10 cellular contexts compared by ENCODE assay signal in genomic region chrX:45774961-45775360, GRCh38.
DNase-seq lines count a peak whose midpoint lies in the region; ATAC-seq and TF ChIP-seq lines count a peak whose summit lies in the region.
"Had no signal": no experiment of that assay in that cellular context is flagged by ENCODE, and none has a peak within 500 bp of the region (broad histone marks: within the 10 kb centered on the region; RNA-seq: fewer than 3 reads in every experiment).

No MANE protein-coding gene starts in this region.

- ATAC-seq in activated CD8-positive, alpha-beta memory T cell treated with anti-CD3 and anti-CD28 coated beads, Interleukin-2, amount 10 ng/mL, durations not matched to agents 7 days and 5 days: no peak
- peak; percentile 7 for ATAC-seq in SK-N-SH treated with all-trans-retinoic acid at 6 μM for 48 hours
- no peak for ATAC-seq in HG02763 (IDR thresholded peaks at IDR 0.05; ENCODE audit: unreplicated experiment)
- ATAC-seq in HG03175 (IDR thresholded peaks at IDR 0.05; ENCODE audit: unreplicated experiment): no peak

- no peaks in the 10 kb centered on the region for H3K27me3 Mint-ChIP-seq in activated CD8-positive, alpha-beta memory T cell treated with anti-CD3 and anti-CD28 coated beads, Interleukin-2, amount 10 ng/mL, durations not matched to agents 7 days and 5 days

- DNase-seq in activated CD8-positive, alpha-beta memory T cell treated with anti-CD3 and anti-CD28 coated beads, Interleukin-2, amount 50 U/mL, for 4 hours: peak; percentile 33
- no peak for DNase-seq in activated CD8-positive, alpha-beta memory T cell treated with anti-CD3 and anti-CD28 coated beads, Interleukin-2, amount 10 ng/mL, durations not matched to agents 7 days and 5 days
- DNase-seq in fibroblast of mammary gland (ENCODE audit: low read depth): peak; percentile 95
- peak; percentile 27 for DNase-seq in stimulated activated CD4-positive, alpha-beta T cell treated with anti-CD3 and anti-CD28 coated beads, Interleukin-4, amount 100 ng/mL, for 24 hours
- no peak for DNase-seq in iPS-NIHi11 (ENCODE audit: low spot score)
- DNase-seq: cortex of kidney, NCI-H187 had no signal

- H3K9me3 Mint-ChIP-seq in activated CD8-positive, alpha-beta memory T cell treated with anti-CD3 and anti-CD28 coated beads, Interleukin-2, amount 10 ng/mL, durations not matched to agents 7 days and 5 days (ENCODE audit: low read depth): no peaks in the 10 kb centered on the region

- CTCF ChIA-PET in activated CD8-positive, alpha-beta memory T cell treated with anti-CD3 and anti-CD28 coated beads, Interleukin-2, amount 10 ng/mL, durations not matched to agents 7 days and 5 days (lab: Charles Lee): interaction anchor here (1.4 kb wide), 1 partner anchor 9 kb away, joined by 4 read pairs; no protein-coding TSS in a partner anchor

- H3K4me3 Mint-ChIP-seq in activated CD8-positive, alpha-beta memory T cell treated with anti-CD3 and anti-CD28 coated beads, Interleukin-2, amount 10 ng/mL, durations not matched to agents 7 days and 5 days: no peak overlapping the region

- no peak for TF ChIP-seq CTCF in fibroblast of mammary gland (conservative IDR thresholded peaks at IDR 0.05; ENCODE audit: control insufficient read depth, insufficient read depth, low read depth, low read length)

- peaks cover 15% of the 10 kb centered on the region for H3K36me3 Mint-ChIP-seq in activated CD8-positive, alpha-beta memory T cell treated with anti-CD3 and anti-CD28 coated beads, Interleukin-2, amount 10 ng/mL, durations not matched to agents 7 days and 5 days

- peaks cover 77% of the 10 kb centered on the region for H3K4me1 Mint-ChIP-seq in activated CD8-positive, alpha-beta memory T cell treated with anti-CD3 and anti-CD28 coated beads, Interleukin-2, amount 10 ng/mL, durations not matched to agents 7 days and 5 days

- H3K4me3 ChIP-seq in fibroblast of mammary gland (ENCODE audit: control insufficient read depth, low read depth, low read length): no peak overlapping the region

- H3K27ac Mint-ChIP-seq in activated CD8-positive, alpha-beta memory T cell treated with anti-CD3 and anti-CD28 coated beads, Interleukin-2, amount 10 ng/mL, durations not matched to agents 7 days and 5 days: no peak overlapping the region

TF ChIP-seq in SK-N-SH treated with all-trans-retinoic acid at 6 μM for 48 hours, 23 proteins besides CTCF, POLR2A, EP300 and RAD21:
- no peak for TF ChIP-seq ZFP3 (CRISPR knock-in tag; IDR thresholded peaks at IDR 0.05)
- TF ChIP-seq ZNF565 (CRISPR knock-in tag; conservative IDR thresholded peaks at IDR 0.05; ENCODE audit: low read depth): no peak
- no peak for TF ChIP-seq CREB5 (CRISPR knock-in tag; IDR thresholded peaks at IDR 0.05; ENCODE audit: low read depth)

Comparison
In these comparisons a context has a peak if more than half of its experiments do, and no peak if none do; other contexts are left out.
1. DNase-seq: peak in activated CD8-positive, alpha-beta memory T cell treated with anti-CD3 and anti-CD28 coated beads, Interleukin-2, amount 50 U/mL, for 4 hours (single experiment), fibroblast of mammary gland (single experiment) and stimulated activated CD4-positive, alpha-beta T cell treated with anti-CD3 and anti-CD28 coated beads, Interleukin-4, amount 100 ng/mL, for 24 hours (single experiment); none in activated CD8-positive, alpha-beta memory T cell treated with anti-CD3 and anti-CD28 coated beads, Interleukin-2, amount 10 ng/mL, durations not matched to agents 7 days and 5 days (single experiment) and iPS-NIHi11 (single experiment).